Comparison of ENCODE assay signal across 8 cellular contexts in genomic region chr2:134919360-134920210, GRCh38. TPM values are rescaled to one million over a fixed set of nuclear protein-coding genes. Genes with fewer than 3 reads are reported as not detected.
DNase-seq lines count a peak whose midpoint lies in the region; ATAC-seq, FAIRE-seq and TF ChIP-seq lines count a peak whose summit lies in the region.

No MANE protein-coding gene starts in this region.

- peak in 1 of 2 experiments; percentile 48 for DNase-seq in A549 (ENCODE audit: low read depth in 1 of 2, low spot score in 1 of 2)
- DNase-seq in GM20000 (ENCODE audit: low spot score), result peak; percentile 17
- peak; percentile 45 for DNase-seq in NCI-H69 (lab: John Stamatoyannopoulos, UW)
- DNase-seq in germinal center (ENCODE audit: low spot score), result peak; percentile 30

- H3K79me2 ChIP-seq in parathyroid adenoma, result peaks cover 47% of the 10 kb centered on the region

- no peak for TF ChIP-seq POLR2A in A549 (IDR thresholded peaks at IDR 0.05; ENCODE audit: low read length)

- no peak for TF ChIP-seq CTCF in A549 (IDR thresholded peaks at IDR 0.05)
- no peak for TF ChIP-seq CTCF in GM20000 (IDR thresholded peaks at IDR 0.05; ENCODE audit: extremely low read depth, missing control alignments)
- TF ChIP-seq CTCF in parathyroid adenoma (IDR thresholded peaks at IDR 0.05), result no peak

- H3K4me3 ChIP-seq in A549 (peak overlapping the region; percentile 95), parathyroid adenoma (ENCODE audit: low read depth, low read length) (peak overlapping the region; percentile 93)

- H3K4me1 ChIP-seq in A549 (peaks cover 32% of the 10 kb centered on the region), parathyroid adenoma (peaks cover 17% of the 10 kb centered on the region)

- no peaks in the 10 kb centered on the region for H3K27me3 ChIP-seq in parathyroid adenoma (ENCODE audit: control insufficient read depth, insufficient read depth, low read length)

- H3K4me2 ChIP-seq in A549, result peak overlapping the region; percentile 82
- peak overlapping the region; percentile 79 for H3K4me2 ChIP-seq in parathyroid adenoma (ENCODE audit: low read length)

- H3K9ac ChIP-seq in parathyroid adenoma, result peak overlapping the region; percentile 86

- no peaks in the 10 kb centered on the region for H3K9me3 ChIP-seq in A549
- H3K9me3 ChIP-seq in parathyroid adenoma (ENCODE audit: control insufficient read depth, low read length), result no peaks in the 10 kb centered on the region

- ATAC-seq in A549 (peak; percentile 16 to 19), HG02678 (IDR thresholded peaks at IDR 0.05; ENCODE audit: unreplicated experiment) (no peak), HG02852 (IDR thresholded peaks at IDR 0.05; ENCODE audit: unreplicated experiment) (no peak)
- no peak for ATAC-seq in activated T-helper 17 cell treated with anti-CD3 and anti-CD28 coated beads, Interleukin-2, amount 50 U/mL, for 72 hours (replicated peaks)

- H3K4me1 Mint-ChIP-seq in activated T-helper 17 cell treated with anti-CD3 and anti-CD28 coated beads, Interleukin-2, amount 50 U/mL, for 72 hours, result peaks cover 16% of the 10 kb centered on the region

- H3K27ac Mint-ChIP-seq in activated T-helper 17 cell treated with anti-CD3 and anti-CD28 coated beads, Interleukin-2, amount 50 U/mL, for 72 hours, result peak overlapping the region; percentile 93

- TF ChIP-seq EP300 in A549 (IDR thresholded peaks at IDR 0.05), result no peak

- POLR2A ChIA-PET in A549 (lab: Yijun Ruan, JAX), result interaction anchor here (1.0 to 1.7 kb wide), 4 partner anchors 9 to 800 kb away, joined by 3 to 8 read pairs (median 4); partner anchors contain the start of genes R3HDM1 and ZRANB3

- TF ChIP-seq RAD21 in A549 (conservative IDR thresholded peaks at IDR 0.05 in 1 of 2, IDR thresholded peaks at IDR 0.05 in 1 of 2), result no peak

- peak overlapping the region; percentile 91 for H2AFZ ChIP-seq in parathyroid adenoma

- H3K27ac ChIP-seq in A549, result peak overlapping the region; percentile 93 to 100
- H3K27ac ChIP-seq in parathyroid adenoma, result peak overlapping the region; percentile 98

- H3K4me3 Mint-ChIP-seq in activated T-helper 17 cell treated with anti-CD3 and anti-CD28 coated beads, Interleukin-2, amount 50 U/mL, for 72 hours, result peak overlapping the region; percentile 98

- H3K27me3 Mint-ChIP-seq in activated T-helper 17 cell treated with anti-CD3 and anti-CD28 coated beads, Interleukin-2, amount 50 U/mL, for 72 hours, result no peaks in the 10 kb centered on the region

- CTCF ChIA-PET in A549 (lab: Yijun Ruan, JAX), result no interaction called here

- H3K36me3 ChIP-seq in parathyroid adenoma (ENCODE audit: control insufficient read depth, insufficient read depth, low read length), result no peaks in the 10 kb centered on the region

- WGBS in A549 (ENCODE audit: missing lambda C conversion rate), result 2% methylated on average over 29 of the region's 29 CpGs

- H3K36me3 Mint-ChIP-seq in activated T-helper 17 cell treated with anti-CD3 and anti-CD28 coated beads, Interleukin-2, amount 50 U/mL, for 72 hours (ENCODE audit: low read depth), result peaks cover 66% of the 10 kb centered on the region

- no peak for FAIRE-seq in A549 (lab: Jason Lieb, UNC)

- H3K9me3 Mint-ChIP-seq in activated T-helper 17 cell treated with anti-CD3 and anti-CD28 coated beads, Interleukin-2, amount 50 U/mL, for 72 hours, result no peaks in the 10 kb centered on the region

TF ChIP-seq in A549, 52 proteins besides CTCF, POLR2A, EP300 and RAD21:
- TF ChIP-seq JUN (IDR thresholded peaks at IDR 0.05), result no peak
- TF ChIP-seq KDM1A (IDR thresholded peaks at IDR 0.05; ENCODE audit: low read depth), result no peak
- TF ChIP-seq, protein P1, sequence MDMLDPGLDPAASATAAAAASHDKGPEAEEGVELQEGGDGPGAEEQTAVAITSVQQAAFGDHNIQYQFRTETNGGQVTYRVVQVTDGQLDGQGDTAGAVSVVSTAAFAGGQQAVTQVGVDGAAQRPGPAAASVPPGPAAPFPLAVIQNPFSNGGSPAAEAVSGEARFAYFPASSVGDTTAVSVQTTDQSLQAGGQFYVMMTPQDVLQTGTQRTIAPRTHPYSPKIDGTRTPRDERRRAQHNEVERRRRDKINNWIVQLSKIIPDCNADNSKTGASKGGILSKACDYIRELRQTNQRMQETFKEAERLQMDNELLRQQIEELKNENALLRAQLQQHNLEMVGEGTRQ (IDR thresholded peaks at IDR 0.05), result peak; percentile 55; the same call in 1 of the 2 replicates
- no peak for TF ChIP-seq CBX8 (IDR thresholded peaks at IDR 0.05)
- TF ChIP-seq HES2 (IDR thresholded peaks at IDR 0.05), result no peak
- TF ChIP-seq POLR2AphosphoS2 (conservative IDR thresholded peaks at IDR 0.05; ENCODE audit: low read length), result no peak
- peak; percentile 4 for TF ChIP-seq MAFK (IDR thresholded peaks at IDR 0.05; ENCODE audit: partially characterized antibody)
- no peak for TF ChIP-seq HOXB5 (CRISPR knock-in tag; IDR thresholded peaks at IDR 0.05)
- no peak for TF ChIP-seq CHD4 (IDR thresholded peaks at IDR 0.05; ENCODE audit: borderline replicate concordance)
- TF ChIP-seq FOXS1 (CRISPR knock-in tag; IDR thresholded peaks at IDR 0.05), result no peak
TF ChIP-seq in A549: peak in this region for 2.

RNA-seq across cellular contexts. Expression of gene CCNT2, which starts 1.0 kb away (rescaled TPM):
- polyA plus RNA-seq in A549 (2011; rRNA removed) (20.7 and 24.4 TPM in 2 replicates), A549 (2017; fragmentation: RNase III; extraction: RNeasy Plus Mini Kit Qiagen cat#74134 plus additional on column Dnase treatment) (12.6 to 14.8 TPM (median 12.8 TPM) in 3 replicates)
- 4.1 and 4.6 TPM in 2 replicates for polyA plus RNA-seq in A549 (2012; cell fraction: cytosol; rRNA removed)
- polyA plus RNA-seq in A549 (2012; cell fraction: nucleus; rRNA removed), result 9.5 and 11.5 TPM in 2 replicates
- polyA minus RNA-seq in A549 (2011; rRNA and poly(A)+ RNA removed), result 20.7 and 23.0 TPM in 2 replicates
- 10 to 100 TPM; 29.0 to 33.2 TPM for total RNA-seq in activated T-helper 17 cell treated with anti-CD3 and anti-CD28 coated beads, Interleukin-2, amount 50 U/mL, for 72 hours

Comparison
In these comparisons a context has a peak if more than half of its experiments do, and no peak if none do; other contexts are left out.
1. ATAC-seq: peak in A549 (2 of 2); none in activated T-helper 17 cell treated with anti-CD3 and anti-CD28 coated beads, Interleukin-2, amount 50 U/mL, for 72 hours (single experiment), HG02678 (single experiment) and HG02852 (single experiment).